In genomic region chr4:15563871-15564270, GRCh38 we compare ENCODE assay signal across 23 cellular contexts.
"Had no signal": no experiment of that assay in that cellular context is flagged by ENCODE, and none has a peak within 500 bp of the region (broad histone marks: within the 10 kb centered on the region; RNA-seq: fewer than 3 reads in every experiment).

No MANE protein-coding gene starts in this region.

- H3K9me3 ChIP-seq: breast epithelium, heart left ventricle, left lung, right atrium auricular region, testis, transverse colon had no signal

- H3K27ac ChIP-seq: breast epithelium, foreskin keratinocyte, heart left ventricle, left lung, right atrium auricular region, testis, transverse colon, WERI-Rb-1 had no signal

- H3K4me1 ChIP-seq: breast epithelium, foreskin keratinocyte, left lung, right atrium auricular region, testis had no signal

- H3K36me3 ChIP-seq: breast epithelium had no signal

- H3K4me3 ChIP-seq: breast epithelium, heart left ventricle, left lung, lung, right atrium auricular region, testis, transverse colon had no signal

- ATAC-seq: activated CD4-positive, CD25-positive, alpha-beta regulatory T cell treated with anti-CD3 and anti-CD28 coated beads, Interleukin-2, amount 50 U/mL, for 24 hours; esophagus mucosa; foreskin keratinocyte; heart left ventricle; left lung; natural killer cell treated with Interleukin-12 subunit alpha and Interleukin-12 subunit beta and Interleukin-15 and Interleukin-18, amount 100 ng/mL, for 72 hours had no signal

- H3K27me3 ChIP-seq: breast epithelium, foreskin keratinocyte, heart left ventricle, left lung, right atrium auricular region, testis, transverse colon had no signal

- DNase-seq: activated CD4-positive, alpha-beta T cell treated with anti-CD3 and anti-CD28 coated beads for 48 hours; activated CD4-positive, alpha-beta T cell treated with anti-CD3 and anti-CD28 coated beads, Interleukin-2, amount 50 U/mL, for 48 hours; activated CD8-positive, alpha-beta memory T cell treated with anti-CD3 and anti-CD28 coated beads for 24 hours; activated effector memory CD4-positive, alpha-beta T cell treated with Interleukin-2 at 50 U/mL for 16 hours; activated naive CD4-positive, alpha-beta T cell treated with anti-CD3 and anti-CD28 coated beads, Interleukin-2, amount 50 U/mL, for 16 hours; central memory CD4-positive, alpha-beta T cell; foreskin keratinocyte; heart left ventricle; hypothalamus; left lung; mesendoderm; stimulated activated CD4-positive, alpha-beta T cell treated with anti-CD3 and anti-CD28 coated beads, Interleukin-2, amount 100 ng/mL, for 48 hours; stimulated activated naive CD4-positive, alpha-beta T cell treated with Interleukin-2 at 50 U/mL for 16 hours; T-helper 9 cell; testis; transverse colon; WERI-Rb-1 had no signal
